Comparison of ENCODE assay signal across 29 cellular contexts in the genomic region with DNA sequence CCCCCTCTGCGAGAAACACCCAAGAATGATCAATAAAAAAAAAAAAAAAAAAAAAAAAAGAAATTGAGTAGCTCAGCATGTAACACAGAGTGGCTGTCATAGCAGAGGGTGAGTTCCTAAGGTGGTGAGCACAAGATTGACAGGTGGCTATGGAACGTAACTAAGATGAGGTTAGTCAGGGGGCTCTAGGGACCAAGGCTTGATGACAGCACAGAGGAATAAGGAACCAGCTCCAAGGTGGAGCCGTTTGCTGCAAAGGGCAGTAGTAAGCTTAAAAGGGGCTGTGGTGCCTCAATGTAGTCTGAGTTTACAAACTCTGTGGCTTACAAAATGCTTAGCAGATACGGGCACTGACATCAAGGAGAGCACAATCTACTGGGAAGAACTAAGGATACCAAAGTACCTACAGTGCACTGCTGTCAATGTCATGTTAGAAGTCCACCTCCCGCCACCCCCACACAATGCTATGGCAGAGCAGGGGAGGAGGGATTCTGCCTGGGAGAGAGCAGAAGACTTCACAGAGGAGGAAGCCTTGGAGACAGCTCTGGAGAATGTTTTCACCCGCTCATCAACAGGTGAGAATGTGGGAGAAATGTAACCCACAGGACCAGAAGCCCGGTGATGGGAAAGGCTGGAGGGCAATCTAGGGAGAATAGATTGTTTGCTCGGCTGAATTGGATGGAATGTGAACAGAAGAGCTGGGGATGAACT. TPM values are rescaled to one million over a fixed set of nuclear protein-coding genes. Genes with fewer than 3 reads are reported as not detected.
DNase-seq lines count a peak whose midpoint lies in the region; ATAC-seq and TF ChIP-seq lines count a peak whose summit lies in the region.
"Had no signal": no experiment of that assay in that cellular context is flagged by ENCODE, and none has a peak within 500 bp of the region (broad histone marks: within the 10 kb centered on the region; RNA-seq: fewer than 3 reads in every experiment).

No MANE protein-coding gene starts in this region.

- H3K9me3 ChIP-seq in HEK293 (ENCODE audit: control insufficient read depth, insufficient read depth, low read depth, low read length) = no peaks in the 10 kb centered on the region
- H3K9me3 ChIP-seq in endodermal cell (ENCODE audit: control insufficient read depth, low read length) = no peaks in the 10 kb centered on the region
- no peaks in the 10 kb centered on the region for H3K9me3 ChIP-seq in esophagus muscularis mucosa
- H3K9me3 ChIP-seq: Caco-2, MG63 had no signal

- no peak for DNase-seq in activated naive CD4-positive, alpha-beta T cell treated with anti-CD3 and anti-CD28 coated beads, Interleukin-2, amount 50 U/mL, for 72 hours (ENCODE audit: low spot score in 2 of 2)
- DNase-seq in activated naive CD4-positive, alpha-beta T cell treated with Interleukin-2 at 50 U/mL for 16 hours = no peak
- no peak for DNase-seq in endodermal cell
- no peak for DNase-seq in stimulated activated effector memory CD8-positive, alpha-beta T cell treated with anti-CD3 and anti-CD28 coated beads, Interleukin-12 subunit alpha, Interleukin-12 subunit beta, amount 100 ng/mL, for 72 hours (ENCODE audit: low spot score in 2 of 2)
- no peak for DNase-seq in H7
- no peak for DNase-seq in esophagus muscularis mucosa (ENCODE audit: extremely low spot score)
- no peak for DNase-seq in G401 (ENCODE audit: low spot score)
- DNase-seq: 8988T; ACHN; CD8-positive, alpha-beta T cell; GDM1; MG63; NCI-H1105 treated with DMSO at 0.1 percent for 48 hours; NCI-H146; NCI-H1930; NCI-H2107; NCI-H526 treated with DMSO at 0.1 percent for 48 hours; SHP77 treated with DMSO at 0.1 percent for 48 hours had no signal

- TF ChIP-seq EP300 in esophagus muscularis mucosa (IDR thresholded peaks at IDR 0.05) = no peak

- peaks cover 23 to 79% of the 10 kb centered on the region in 2 experiments for H3K36me3 ChIP-seq in HEK293 (ENCODE audit: control insufficient read depth in 2 of 2, insufficient read depth in 1 of 2, low read length in 2 of 2)
- peaks cover 58% of the 10 kb centered on the region for H3K36me3 ChIP-seq in endodermal cell (ENCODE audit: control insufficient read depth, insufficient read depth, low read length)
- peaks cover 32% of the 10 kb centered on the region for H3K36me3 ChIP-seq in H7 (replicated peaks; ENCODE audit: control insufficient read depth, insufficient read depth, low read length)
- no peaks in the 10 kb centered on the region for H3K36me3 ChIP-seq in esophagus muscularis mucosa

- CTCF ChIA-PET in HEK293 (lab: Yijun Ruan, JAX) = interaction anchor here (0.6 kb wide), 2 partner anchors 108 to 1448 kb away, joined by 3 read pairs; no protein-coding TSS in a partner anchor

- peaks cover 11% of the 10 kb centered on the region for H3K4me1 Mint-ChIP-seq in endodermal cell
- no peaks in the 10 kb centered on the region for H3K4me1 Mint-ChIP-seq in stimulated activated effector memory CD8-positive, alpha-beta T cell treated with anti-CD3 and anti-CD28 coated beads, Interleukin-12 subunit alpha, Interleukin-12 subunit beta, amount 100 ng/mL, for 72 hours

- WGBS in endodermal cell (ENCODE audit: insufficient coverage in 1 of 2, insufficient read length in 1 of 2), 2 experiments = 82 to 84% methylated on average over 6 to 7 of the region's 8 CpGs
- WGBS in esophagus muscularis mucosa = 88% methylated on average over 6 of the region's 8 CpGs

- H3K9me3 Mint-ChIP-seq in activated naive CD4-positive, alpha-beta T cell treated with anti-CD3 and anti-CD28 coated beads, Interleukin-2, amount 50 U/mL, for 72 hours = no peaks in the 10 kb centered on the region
- H3K9me3 Mint-ChIP-seq in endodermal cell = no peaks in the 10 kb centered on the region
- no peaks in the 10 kb centered on the region for H3K9me3 Mint-ChIP-seq in stimulated activated effector memory CD8-positive, alpha-beta T cell treated with anti-CD3 and anti-CD28 coated beads, Interleukin-12 subunit alpha, Interleukin-12 subunit beta, amount 100 ng/mL, for 72 hours
- H3K9me3 Mint-ChIP-seq: CD8-positive, alpha-beta T cell had no signal

- no peak overlapping the region for H3K9ac ChIP-seq in endodermal cell (ENCODE audit: extremely low read depth, low read length, poor library complexity, severe bottlenecking)

- in situ Hi-C loops in G401 (cut with HindIII; ENCODE audit: low sequenced_read_pairs) = no loop called here

- H3K4me3 ChIP-seq in HEK293 (ENCODE audit: low read depth, low read length) (no peak overlapping the region), endodermal cell (ENCODE audit: low read length) (no peak overlapping the region), H7 (ENCODE audit: insufficient read depth, low read depth, low read length) (no peak overlapping the region), esophagus muscularis mucosa (no peak overlapping the region)
- H3K4me3 ChIP-seq: GM12878, MG63 had no signal

- H3K36me3 Mint-ChIP-seq in activated naive CD4-positive, alpha-beta T cell treated with anti-CD3 and anti-CD28 coated beads, Interleukin-2, amount 50 U/mL, for 72 hours = peaks cover 0 to 12% of the 10 kb centered on the region in 2 donors
- peaks cover 30% of the 10 kb centered on the region for H3K36me3 Mint-ChIP-seq in endodermal cell (ENCODE audit: low read depth)
- no peaks in the 10 kb centered on the region for H3K36me3 Mint-ChIP-seq in stimulated activated effector memory CD8-positive, alpha-beta T cell treated with anti-CD3 and anti-CD28 coated beads, Interleukin-12 subunit alpha, Interleukin-12 subunit beta, amount 100 ng/mL, for 72 hours
- H3K36me3 Mint-ChIP-seq: CD8-positive, alpha-beta T cell had no signal

- TF ChIP-seq POLR2A in esophagus muscularis mucosa (IDR thresholded peaks at IDR 0.05; ENCODE audit: low read depth) = no peak

- H3K4me3 Mint-ChIP-seq in endodermal cell = no peak overlapping the region
- H3K4me3 Mint-ChIP-seq in stimulated activated effector memory CD8-positive, alpha-beta T cell treated with anti-CD3 and anti-CD28 coated beads, Interleukin-12 subunit alpha, Interleukin-12 subunit beta, amount 100 ng/mL, for 72 hours = no peak overlapping the region
- H3K4me3 Mint-ChIP-seq: CD8-positive, alpha-beta T cell had no signal

- H3K27ac ChIP-seq in HEK293 (ENCODE audit: extremely low read depth, low read depth, low read length) = no peak overlapping the region
- H3K27ac ChIP-seq in endodermal cell (ENCODE audit: low read depth, low read length) = no peak overlapping the region
- H3K27ac ChIP-seq in esophagus muscularis mucosa (replicated peaks in 1 of 4) = no peak overlapping the region
- H3K27ac ChIP-seq: RWPE1 had no signal

- intact Hi-C loops in esophagus muscularis mucosa (cut with DNase I) = no loop called here

- H3K27me3 ChIP-seq in endodermal cell (ENCODE audit: control insufficient read depth, insufficient read depth, low read length, poor library complexity, severe bottlenecking) (no peaks in the 10 kb centered on the region), H7 (ENCODE audit: control insufficient read depth, insufficient read depth, low read length) (no peaks in the 10 kb centered on the region), esophagus muscularis mucosa (no peaks in the 10 kb centered on the region)
- H3K27me3 ChIP-seq: MG63 had no signal

- POLR2A ChIA-PET in HEK293 (lab: Yijun Ruan, JAX) = no interaction called here

- TF ChIP-seq CTCF in HEK293 (tag by site-specific recombination; IDR thresholded peaks at IDR 0.05) (no peak), endodermal cell (conservative IDR thresholded peaks at IDR 0.05) (no peak), esophagus muscularis mucosa (IDR thresholded peaks at IDR 0.05) (no peak)

- H3K27me3 Mint-ChIP-seq in endodermal cell (ENCODE audit: insufficient read depth) = no peaks in the 10 kb centered on the region

- H3K4me1 ChIP-seq in HEK293 (ENCODE audit: control insufficient read depth, insufficient read depth, low read length) = no peaks in the 10 kb centered on the region
- peaks cover 10% of the 10 kb centered on the region for H3K4me1 ChIP-seq in endodermal cell (ENCODE audit: control insufficient read depth, insufficient read depth, low read length)
- H3K4me1 ChIP-seq in esophagus muscularis mucosa = peaks cover 0 to 2% (median under 1%) of the 10 kb centered on the region in 4 donors

- ATAC-seq in activated naive CD4-positive, alpha-beta T cell treated with anti-CD3 and anti-CD28 coated beads, Interleukin-2, amount 50 U/mL, for 72 hours = no peak
- no peak for ATAC-seq in stimulated activated effector memory CD8-positive, alpha-beta T cell treated with anti-CD3 and anti-CD28 coated beads, Interleukin-12 subunit alpha, Interleukin-12 subunit beta, amount 100 ng/mL, for 72 hours
- ATAC-seq: CD8-positive, alpha-beta T cell; GM12878; HepG2; Panc1 had no signal

- peak overlapping the region; percentile 10 to 13 for H3K27ac Mint-ChIP-seq in activated naive CD4-positive, alpha-beta T cell treated with anti-CD3 and anti-CD28 coated beads, Interleukin-2, amount 50 U/mL, for 72 hours
- peak overlapping the region; percentile 38 for H3K27ac Mint-ChIP-seq in endodermal cell
- peak overlapping the region; percentile 52 for H3K27ac Mint-ChIP-seq in stimulated activated effector memory CD8-positive, alpha-beta T cell treated with anti-CD3 and anti-CD28 coated beads, Interleukin-12 subunit alpha, Interleukin-12 subunit beta, amount 100 ng/mL, for 72 hours
- H3K27ac Mint-ChIP-seq: CD8-positive, alpha-beta T cell had no signal

RNA-seq across cellular contexts. Expression of gene IQGAP3, which starts 13.1 kb away (rescaled TPM):
- 10 to 100 TPM in 1 of 2 donors, 1 to 10 TPM in 1; 5.1 to 30.5 TPM for total RNA-seq in activated naive CD4-positive, alpha-beta T cell treated with anti-CD3 and anti-CD28 coated beads, Interleukin-2, amount 50 U/mL, for 72 hours
- total RNA-seq in endodermal cell (10 to 100 TPM; 28.6 to 36.9 TPM), esophagus muscularis mucosa (1 to 10 TPM in 1 of 4 donors, under 1 TPM in 2, not detected in 1; 0.06 to 1.1 (median 0.50) TPM)
- polyA plus RNA-seq in endodermal cell (2013, experiment 1 of 2) = 28.9 TPM
- 28.9 TPM for polyA plus RNA-seq in endodermal cell (2013, experiment 2 of 2)
- 35.6 and 36.8 TPM in 2 replicates for total RNA-seq in H7 (2014; rRNA removed; shearing (Covaris generic))
- total RNA-seq in G401 (2014; rRNA removed; shearing (Covaris generic)) = 13.4 and 16.9 TPM in 2 replicates

RNA-seq across cellular contexts. Expression of gene TTC24, which starts 20.3 kb away (rescaled TPM):
- total RNA-seq in activated naive CD4-positive, alpha-beta T cell treated with anti-CD3 and anti-CD28 coated beads, Interleukin-2, amount 50 U/mL, for 72 hours = 1 to 10 TPM; 4.5 to 6.8 TPM
- total RNA-seq in endodermal cell (not detected), esophagus muscularis mucosa (not detected)
- polyA plus RNA-seq in endodermal cell (2013, experiment 1 of 2) = not detected
- not detected for polyA plus RNA-seq in endodermal cell (2013, experiment 2 of 2)
- 0.52 TPM in 1 of 2 replicates, not detected in the other for total RNA-seq in H7 (2014; rRNA removed; shearing (Covaris generic))
- total RNA-seq in G401 (2014; rRNA removed; shearing (Covaris generic)) = not detected in 2 replicates
- total RNA-seq: Caco-2, H4, HT1080, LHCN-M2, NCI-H460 had no signal
- polyA plus RNA-seq: BJ had no signal

RNA-seq across cellular contexts. Expression of gene NAXE, which starts 32.3 kb away (rescaled TPM):
- total RNA-seq in activated naive CD4-positive, alpha-beta T cell treated with anti-CD3 and anti-CD28 coated beads, Interleukin-2, amount 50 U/mL, for 72 hours = 10 to 100 TPM; 71.4 to 95.1 TPM
- total RNA-seq in endodermal cell (100 to 1,000 TPM in 1 of 2 donors, 10 to 100 TPM in 1; 96.0 to 129 TPM), esophagus muscularis mucosa (10 to 100 TPM; 73.5 to 98.0 (median 85.2) TPM)
- polyA plus RNA-seq in endodermal cell (2013, experiment 1 of 2) = 72.2 TPM
- 60.4 TPM for polyA plus RNA-seq in endodermal cell (2013, experiment 2 of 2)
- 133 and 151 TPM in 2 replicates for total RNA-seq in H7 (2014; rRNA removed; shearing (Covaris generic))
- 103 and 112 TPM in 2 replicates for total RNA-seq in G401 (2014; rRNA removed; shearing (Covaris generic))

RNA-seq across cellular contexts. Expression of gene GPATCH4, which starts 42.0 kb away (rescaled TPM):
- total RNA-seq in activated naive CD4-positive, alpha-beta T cell treated with anti-CD3 and anti-CD28 coated beads, Interleukin-2, amount 50 U/mL, for 72 hours = 10 to 100 TPM; 26.1 to 35.8 TPM
- total RNA-seq in endodermal cell = 10 to 100 TPM; 23.0 to 34.4 TPM
- polyA plus RNA-seq in endodermal cell (2013, experiment 1 of 2) = 19.7 TPM
- 17.4 TPM for polyA plus RNA-seq in endodermal cell (2013, experiment 2 of 2)
- total RNA-seq in H7 (2014; rRNA removed; shearing (Covaris generic)) = 40.6 and 45.0 TPM in 2 replicates
- total RNA-seq in esophagus muscularis mucosa = 10 to 100 TPM; 22.6 to 32.8 (median 26.4) TPM
- 13.7 and 25.4 TPM in 2 replicates for total RNA-seq in G401 (2014; rRNA removed; shearing (Covaris generic))

RNA-seq across cellular contexts. Expression of gene MEF2D, which starts 58.7 kb away (rescaled TPM):
- 10 to 100 TPM; 31.7 to 62.5 TPM for total RNA-seq in activated naive CD4-positive, alpha-beta T cell treated with anti-CD3 and anti-CD28 coated beads, Interleukin-2, amount 50 U/mL, for 72 hours
- 10 to 100 TPM; 10.5 to 12.8 TPM for total RNA-seq in endodermal cell
- 11.5 TPM for polyA plus RNA-seq in endodermal cell (2013, experiment 1 of 2)
- polyA plus RNA-seq in endodermal cell (2013, experiment 2 of 2) = 11.3 TPM
- 14.2 TPM in 2 replicates for total RNA-seq in H7 (2014; rRNA removed; shearing (Covaris generic))
- total RNA-seq in esophagus muscularis mucosa = 100 to 1,000 TPM in 3 of 4 donors, 10 to 100 TPM in 1; 78.0 to 138 (median 115) TPM
- 5.5 and 7.3 TPM in 2 replicates for total RNA-seq in G401 (2014; rRNA removed; shearing (Covaris generic))
